In genomic region chrX:135099493-135099783, GRCh38 we compare ENCODE assay signal across 15 cellular contexts. TPM values are rescaled to one million over a fixed set of nuclear protein-coding genes. Genes with fewer than 3 reads are reported as not detected.
DNase-seq lines count a peak whose midpoint lies in the region; ATAC-seq, FAIRE-seq and TF ChIP-seq lines count a peak whose summit lies in the region.
"Had no signal": no experiment of that assay in that cellular context is flagged by ENCODE, and none has a peak within 500 bp of the region (broad histone marks: within the 10 kb centered on the region; RNA-seq: fewer than 3 reads in every experiment).

No MANE protein-coding gene starts in this region.

- no peaks in the 10 kb centered on the region for H4K20me1 ChIP-seq in endothelial cell of umbilical vein (replicated peaks; ENCODE audit: control insufficient read depth, extremely low read depth, insufficient read depth, low read length)

- no peaks in the 10 kb centered on the region for H3K36me3 ChIP-seq in endothelial cell of umbilical vein (ENCODE audit: control insufficient read depth in 2 of 2, extremely low read depth in 1 of 2, insufficient read depth in 2 of 2, low read length in 2 of 2)
- H3K36me3 ChIP-seq: adrenal gland, ovary had no signal

- no peaks in the 10 kb centered on the region for H3K9me3 Mint-ChIP-seq in activated naive CD4-positive, alpha-beta T cell treated with anti-CD3 and anti-CD28 coated beads, Interleukin-2, amount 50 U/mL, for 24 hours
- H3K9me3 Mint-ChIP-seq in stimulated activated effector memory CD8-positive, alpha-beta T cell treated with anti-CD3 and anti-CD28 coated beads, Interleukin-12 subunit alpha, Interleukin-12 subunit beta, amount 100 ng/mL, for 72 hours, result no peaks in the 10 kb centered on the region
- H3K9me3 Mint-ChIP-seq in nephron progenitor cell, result peaks cover 32% of the 10 kb centered on the region
- H3K9me3 Mint-ChIP-seq: IgD-negative memory B cell had no signal

- intact Hi-C loops in endothelial cell of umbilical vein (cut with micrococcal nuclease), result no loop called here

- H3K9me1 ChIP-seq in endothelial cell of umbilical vein (replicated peaks; ENCODE audit: control insufficient read depth, extremely low read depth, insufficient read depth, low read length), result no peaks in the 10 kb centered on the region

- H3K27ac ChIP-seq in endothelial cell of umbilical vein (ENCODE audit: insufficient read depth, low read depth, low read length), result no peak overlapping the region
- H3K27ac ChIP-seq: adrenal gland, ovary had no signal

- no peaks in the 10 kb centered on the region for H3K9me3 ChIP-seq in T-helper 17 cell (ENCODE audit: control insufficient read depth, low read length, poor library complexity, severe bottlenecking)
- H3K9me3 ChIP-seq in endothelial cell of umbilical vein (replicated peaks; ENCODE audit: control insufficient read depth, insufficient read depth, low read length), result no peaks in the 10 kb centered on the region
- H3K9me3 ChIP-seq: adrenal gland, ovary had no signal

- peak; percentile 35 for FAIRE-seq in endothelial cell of umbilical vein (lab: Jason Lieb, UNC)

- POLR2A ChIA-PET in endothelial cell of umbilical vein (lab: Charles Lee), result no interaction called here

- H3K4me3 Mint-ChIP-seq in activated naive CD4-positive, alpha-beta T cell treated with anti-CD3 and anti-CD28 coated beads, Interleukin-2, amount 50 U/mL, for 24 hours, result peak overlapping the region; percentile 81
- H3K4me3 Mint-ChIP-seq in T-helper 17 cell, result peak overlapping the region; percentile 63
- H3K4me3 Mint-ChIP-seq in stimulated activated effector memory CD8-positive, alpha-beta T cell treated with anti-CD3 and anti-CD28 coated beads, Interleukin-12 subunit alpha, Interleukin-12 subunit beta, amount 100 ng/mL, for 72 hours, result peak overlapping the region; percentile 62
- H3K4me3 Mint-ChIP-seq in nephron progenitor cell, result no peak overlapping the region

- no TSS peak for BruUV-seq in endothelial cell of umbilical vein (replicated peaks; lab: Mats Ljungman, UMichigan)

- no peak overlapping the region for H2AFZ ChIP-seq in endothelial cell of umbilical vein (ENCODE audit: low read depth, low read length)

- no peak for ATAC-seq in T-helper 17 cell
- ATAC-seq in stimulated activated effector memory CD8-positive, alpha-beta T cell treated with anti-CD3 and anti-CD28 coated beads, Interleukin-12 subunit alpha, Interleukin-12 subunit beta, amount 100 ng/mL, for 72 hours, result no peak

- H3K36me3 Mint-ChIP-seq in activated naive CD4-positive, alpha-beta T cell treated with anti-CD3 and anti-CD28 coated beads, Interleukin-2, amount 50 U/mL, for 24 hours, result no peaks in the 10 kb centered on the region
- H3K36me3 Mint-ChIP-seq in T-helper 17 cell (ENCODE audit: low read depth), result no peaks in the 10 kb centered on the region
- no peaks in the 10 kb centered on the region for H3K36me3 Mint-ChIP-seq in stimulated activated effector memory CD8-positive, alpha-beta T cell treated with anti-CD3 and anti-CD28 coated beads, Interleukin-12 subunit alpha, Interleukin-12 subunit beta, amount 100 ng/mL, for 72 hours
- no peaks in the 10 kb centered on the region for H3K36me3 Mint-ChIP-seq in nephron progenitor cell (ENCODE audit: low read depth)
- H3K36me3 Mint-ChIP-seq: IgD-negative memory B cell had no signal

- DNase-seq in activated naive CD4-positive, alpha-beta T cell treated with Interleukin-2 at 50 U/mL for 16 hours, result no peak
- no peak for DNase-seq in T-helper 17 cell
- no peak for DNase-seq in endothelial cell of umbilical vein (ENCODE audit: low read depth, low spot score)
- no peak for DNase-seq in stimulated activated effector memory CD8-positive, alpha-beta T cell treated with anti-CD3 and anti-CD28 coated beads, Interleukin-12 subunit alpha, Interleukin-12 subunit beta, amount 100 ng/mL, for 72 hours (ENCODE audit: low spot score in 2 of 2)
- DNase-seq in NCI-H82 treated with DMSO at 0.1 percent for 48 hours (lab: John Stamatoyannopoulos, UW; ENCODE audit: unreplicated experiment), result no peak
- no peak for DNase-seq in nephron progenitor cell
- DNase-seq in GM03348 (ENCODE audit: low spot score), result no peak
- DNase-seq: NK-92 treated with Interleukin-12 subunit alpha and Interleukin-12 subunit beta, amount 100 ng/mL, for 24 hours had no signal

- no peaks in the 10 kb centered on the region for H3K79me2 ChIP-seq in endothelial cell of umbilical vein (ENCODE audit: control insufficient read depth, insufficient read depth, low read length)

- peaks cover 0 to 19% of the 10 kb centered on the region in 2 experiments for H3K27me3 ChIP-seq in endothelial cell of umbilical vein (ENCODE audit: control insufficient read depth in 2 of 2, insufficient read depth in 2 of 2, low read length in 2 of 2)
- H3K27me3 ChIP-seq: adrenal gland, ovary had no signal

- H3K9ac ChIP-seq in endothelial cell of umbilical vein (replicated peaks; ENCODE audit: extremely low read depth, insufficient read depth, low read length), result no peak overlapping the region

- no peak overlapping the region for H3K27ac Mint-ChIP-seq in activated naive CD4-positive, alpha-beta T cell treated with anti-CD3 and anti-CD28 coated beads, Interleukin-2, amount 50 U/mL, for 24 hours
- H3K27ac Mint-ChIP-seq in T-helper 17 cell (no peak overlapping the region), nephron progenitor cell (no peak overlapping the region)
- H3K27ac Mint-ChIP-seq in stimulated activated effector memory CD8-positive, alpha-beta T cell treated with anti-CD3 and anti-CD28 coated beads, Interleukin-12 subunit alpha, Interleukin-12 subunit beta, amount 100 ng/mL, for 72 hours, result no peak overlapping the region

- no peak for TF ChIP-seq POLR2A in endothelial cell of umbilical vein (IDR thresholded peaks at IDR 0.05; ENCODE audit: low read depth, low read length)

- CTCF ChIA-PET in endothelial cell of umbilical vein (lab: Charles Lee), result no interaction called here

- dilution Hi-C loops in endothelial cell of umbilical vein (cut with MboI; ENCODE audit: extremely low pct_ligation_motif_present, low sequenced_read_pairs), result no loop called here

- TF ChIP-seq CTCF in endothelial cell of umbilical vein (IDR thresholded peaks at IDR 0.05; ENCODE audit: extremely low read depth in 1 of 2, insufficient read depth in 1 of 2, low read depth in 1 of 2, low read length in 2 of 2) (no peak), nephron progenitor cell (IDR thresholded peaks at IDR 0.05) (no peak)

- H3K4me2 ChIP-seq in endothelial cell of umbilical vein (ENCODE audit: insufficient read depth, low read length), result no peak overlapping the region

- no peak overlapping the region for H3K4me3 ChIP-seq in endothelial cell of umbilical vein (replicated peaks in 1 of 3; ENCODE audit: insufficient read depth in 1 of 3, low read depth in 1 of 3, low read length in 3 of 3)

- H3K4me1 ChIP-seq in endothelial cell of umbilical vein (ENCODE audit: control insufficient read depth, extremely low read depth, insufficient read depth, low read length), result no peaks in the 10 kb centered on the region
- H3K4me1 ChIP-seq: adrenal gland had no signal

- H3K27me3 Mint-ChIP-seq in activated naive CD4-positive, alpha-beta T cell treated with anti-CD3 and anti-CD28 coated beads, Interleukin-2, amount 50 U/mL, for 24 hours, result no peaks in the 10 kb centered on the region
- H3K27me3 Mint-ChIP-seq in T-helper 17 cell, result peaks cover 14% of the 10 kb centered on the region
- H3K27me3 Mint-ChIP-seq in nephron progenitor cell (ENCODE audit: low read depth, poor library complexity), result peaks cover 10% of the 10 kb centered on the region

- H3K4me1 Mint-ChIP-seq in activated naive CD4-positive, alpha-beta T cell treated with anti-CD3 and anti-CD28 coated beads, Interleukin-2, amount 50 U/mL, for 24 hours, result peaks cover 8% of the 10 kb centered on the region
- peaks cover 8% of the 10 kb centered on the region for H3K4me1 Mint-ChIP-seq in T-helper 17 cell
- no peaks in the 10 kb centered on the region for H3K4me1 Mint-ChIP-seq in stimulated activated effector memory CD8-positive, alpha-beta T cell treated with anti-CD3 and anti-CD28 coated beads, Interleukin-12 subunit alpha, Interleukin-12 subunit beta, amount 100 ng/mL, for 72 hours
- H3K4me1 Mint-ChIP-seq in nephron progenitor cell, result peaks cover 20% of the 10 kb centered on the region

TF ChIP-seq in endothelial cell of umbilical vein, 7 proteins besides CTCF, POLR2A, EP300 and RAD21 (continues in another document):
- no peak for TF ChIP-seq EZH2 (IDR thresholded peaks at IDR 0.05; ENCODE audit: borderline replicate concordance, low read depth, low read length, severe bottlenecking)
- TF ChIP-seq POLR2AphosphoS5 (IDR thresholded peaks at IDR 0.05; ENCODE audit: insufficient read depth, low read depth, low read length), result no peak

RNA-seq across cellular contexts. Expression of gene SMIM10L2B, which starts 0.9 kb away (rescaled TPM):
- total RNA-seq in T-helper 17 cell (under 1 TPM; 0.26 to 0.37 TPM), endothelial cell of umbilical vein (0.24 TPM in 1 of 2 replicates, not detected in the other)
- polyA plus RNA-seq in endothelial cell of umbilical vein, result 0.14 and 0.17 TPM in 2 replicates
- polyA plus RNA-seq in endothelial cell of umbilical vein (2011; cell fraction: cytosol; rRNA removed), result 0.06 and 0.08 TPM in 2 replicates
- 0.05 and 0.07 TPM in 2 replicates for polyA plus RNA-seq in endothelial cell of umbilical vein (2011; cell fraction: nucleus; rRNA removed)
- 0.09 and 0.10 TPM in 2 replicates for polyA plus RNA-seq in endothelial cell of umbilical vein (2012)
- polyA minus RNA-seq in endothelial cell of umbilical vein, result 0.06 and 0.10 TPM in 2 replicates
- not detected for polyA minus RNA-seq in endothelial cell of umbilical vein (2011; cell fraction: cytosol; rRNA and poly(A)+ RNA removed)
- polyA minus RNA-seq in endothelial cell of umbilical vein (2011; cell fraction: nucleus; rRNA and poly(A)+ RNA removed), result 0.19 TPM in 1 of 2 replicates, not detected in the other
- polyA plus RNA-seq: IgD-negative memory B cell had no signal

RNA-seq across cellular contexts. Expression of gene ETDB, which starts 20.9 kb away (rescaled TPM):
- total RNA-seq in T-helper 17 cell, result not detected
- not detected in 2 replicates for total RNA-seq in endothelial cell of umbilical vein
- polyA plus RNA-seq in endothelial cell of umbilical vein, result not detected in 2 replicates
- polyA plus RNA-seq in endothelial cell of umbilical vein (2011; cell fraction: cytosol; rRNA removed), result not detected in 2 replicates
- not detected in 2 replicates for polyA plus RNA-seq in endothelial cell of umbilical vein (2011; cell fraction: nucleus; rRNA removed)
- polyA plus RNA-seq in endothelial cell of umbilical vein (2012), result not detected in 2 replicates
- not detected in 2 replicates for polyA minus RNA-seq in endothelial cell of umbilical vein
- polyA minus RNA-seq in endothelial cell of umbilical vein (2011; cell fraction: cytosol; rRNA and poly(A)+ RNA removed), result not detected
- polyA minus RNA-seq in endothelial cell of umbilical vein (2011; cell fraction: nucleus; rRNA and poly(A)+ RNA removed), result not detected in 2 replicates
- total RNA-seq: adrenal gland, G401, glomerular endothelial cell, left colon, ovary had no signal
- polyA plus RNA-seq: adrenal gland, IgD-negative memory B cell, ovary had no signal

RNA-seq across cellular contexts. Expression of gene RTL8A, which starts 47.5 kb away (rescaled TPM):
- total RNA-seq in T-helper 17 cell (1 to 10 TPM; 5.6 to 7.8 TPM), endothelial cell of umbilical vein (47.6 and 48.7 TPM in 2 replicates)
- polyA plus RNA-seq in endothelial cell of umbilical vein, result 106 and 126 TPM in 2 replicates
- polyA plus RNA-seq in endothelial cell of umbilical vein (2011; cell fraction: cytosol; rRNA removed), result 67.9 and 73.8 TPM in 2 replicates
- polyA plus RNA-seq in endothelial cell of umbilical vein (2011; cell fraction: nucleus; rRNA removed), result 25.1 and 25.6 TPM in 2 replicates
- 93.4 and 108 TPM in 2 replicates for polyA plus RNA-seq in endothelial cell of umbilical vein (2012)
- polyA minus RNA-seq in endothelial cell of umbilical vein, result 23.6 and 26.1 TPM in 2 replicates
- polyA minus RNA-seq in endothelial cell of umbilical vein (2011; cell fraction: cytosol; rRNA and poly(A)+ RNA removed), result 27.3 TPM
- 8.6 and 11.6 TPM in 2 replicates for polyA minus RNA-seq in endothelial cell of umbilical vein (2011; cell fraction: nucleus; rRNA and poly(A)+ RNA removed)
